ENCODE assay signal across 11 cellular contexts in the genomic region with DNA sequence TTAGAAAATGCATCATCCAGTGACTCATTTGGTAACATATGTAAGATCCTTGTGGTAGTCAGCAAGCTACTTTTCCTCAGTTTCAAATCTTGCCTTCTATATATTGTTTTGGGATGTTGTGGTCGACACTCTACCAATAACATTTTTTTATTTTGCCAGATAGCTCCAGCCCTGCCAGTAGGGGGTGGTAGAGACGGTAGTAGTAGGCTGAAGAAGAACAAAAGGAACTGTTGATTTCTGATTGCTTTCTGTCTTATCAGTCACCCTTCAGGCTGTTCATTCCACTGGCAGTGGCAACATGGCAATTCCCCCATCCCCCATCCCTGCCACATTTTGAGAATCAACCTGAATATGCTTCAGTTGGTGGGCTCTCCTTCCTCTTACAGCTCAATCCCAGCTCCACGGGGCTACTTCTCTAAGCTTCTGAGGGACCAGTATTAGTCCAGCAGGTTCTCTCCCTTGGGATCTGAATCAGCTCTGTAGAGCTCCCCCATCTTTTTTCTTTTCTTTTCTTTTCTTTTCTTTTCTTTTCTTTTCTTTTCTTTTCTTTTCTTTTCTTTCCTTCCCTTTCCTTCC.
DNase-seq lines count a peak whose midpoint lies in the region; FAIRE-seq and TF ChIP-seq lines count a peak whose summit lies in the region.
"Had no signal": no experiment of that assay in that cellular context is flagged by ENCODE, and none has a peak within 500 bp of the region (broad histone marks: within the 10 kb centered on the region; RNA-seq: fewer than 3 reads in every experiment).

No MANE protein-coding gene starts in this region.

- no peak overlapping the region for H3K4me3 ChIP-seq in GM12864 (ENCODE audit: low read depth, low read length)
- H3K4me3 ChIP-seq in HL-60 (replicated peaks; ENCODE audit: insufficient read depth, low read length), result no peak overlapping the region
- H3K4me3 ChIP-seq in SU-DHL-6 (ENCODE audit: insufficient read depth, low read length, poor library complexity, severe bottlenecking), result no peak overlapping the region
- no peak overlapping the region for H3K4me3 ChIP-seq in iPS DF 6.9 (ENCODE audit: low read length)
- H3K4me3 ChIP-seq in esophagus squamous epithelium, result no peak overlapping the region
- no peak overlapping the region for H3K4me3 ChIP-seq in vagina
- H3K4me3 ChIP-seq: skin epidermis had no signal

- TF ChIP-seq POLR2A in esophagus squamous epithelium (IDR thresholded peaks at IDR 0.05), result no peak
- TF ChIP-seq POLR2A in vagina (IDR thresholded peaks at IDR 0.05), result no peak

- no peak overlapping the region for H3K9ac ChIP-seq in SU-DHL-6 (ENCODE audit: low read length)

- H3K27me3 ChIP-seq in HL-60 (ENCODE audit: insufficient read depth, poor library complexity, severe bottlenecking), result no peaks in the 10 kb centered on the region
- no peaks in the 10 kb centered on the region for H3K27me3 ChIP-seq in SU-DHL-6 (ENCODE audit: low read length)
- H3K27me3 ChIP-seq in iPS DF 6.9 (ENCODE audit: control insufficient read depth, insufficient read depth, low read length), result no peaks in the 10 kb centered on the region
- no peaks in the 10 kb centered on the region for H3K27me3 ChIP-seq in esophagus squamous epithelium
- no peaks in the 10 kb centered on the region for H3K27me3 ChIP-seq in vagina

- no peaks in the 10 kb centered on the region for H3K9me3 ChIP-seq in SU-DHL-6 (ENCODE audit: insufficient read depth, low read length)
- no peaks in the 10 kb centered on the region for H3K9me3 ChIP-seq in iPS DF 6.9 (ENCODE audit: control insufficient read depth, insufficient read depth, low read length)
- no peaks in the 10 kb centered on the region for H3K9me3 ChIP-seq in esophagus squamous epithelium
- no peaks in the 10 kb centered on the region for H3K9me3 ChIP-seq in vagina

- WGBS in iPS DF 6.9 (ENCODE audit: insufficient coverage, insufficient read length), result no CpG with 5 or more reads among the region's 3 CpGs
- WGBS in esophagus squamous epithelium, 2 donors, result 48 to 74% methylated on average over 3 of the region's 3 CpGs

- H3F3A ChIP-seq in SU-DHL-6 (ENCODE audit: insufficient read depth), result no peaks in the 10 kb centered on the region

- H3K4me1 ChIP-seq in iPS DF 6.9 (ENCODE audit: control insufficient read depth, insufficient read depth, low read length) (no peaks in the 10 kb centered on the region), esophagus squamous epithelium (no peaks in the 10 kb centered on the region), vagina (no peaks in the 10 kb centered on the region)

- TF ChIP-seq CTCF in GM12864 (IDR thresholded peaks at IDR 0.05; ENCODE audit: low read depth, low read length, missing control alignments) (peak; percentile 62), HL-60 (IDR thresholded peaks at IDR 0.05; ENCODE audit: insufficient read depth, low read length) (peak; percentile 48), SU-DHL-6 (IDR thresholded peaks at IDR 0.05; ENCODE audit: insufficient read depth, low read length, poor library complexity, severe bottlenecking) (peak; percentile 46), esophagus squamous epithelium (IDR thresholded peaks at IDR 0.05) (peak in 3 of 6 experiments; percentile 12 to 57 (median 19)), vagina (IDR thresholded peaks at IDR 0.05) (no peak)

- no peaks in the 10 kb centered on the region for H3K79me2 ChIP-seq in SU-DHL-6 (ENCODE audit: insufficient read depth, low read length)

- intact Hi-C loops in esophagus squamous epithelium (cut with DNase I) (no loop called here), vagina (cut with DNase I) (no loop called here)

- no peaks in the 10 kb centered on the region for H3K36me3 ChIP-seq in SU-DHL-6 (ENCODE audit: low read length)
- no peaks in the 10 kb centered on the region for H3K36me3 ChIP-seq in iPS DF 6.9 (ENCODE audit: control insufficient read depth, insufficient read depth, low read length)
- H3K36me3 ChIP-seq in esophagus squamous epithelium, result no peaks in the 10 kb centered on the region
- no peaks in the 10 kb centered on the region for H3K36me3 ChIP-seq in vagina

- DNase-seq in GM12864 (ENCODE audit: low read depth) (no peak), HL-60 (ENCODE audit: low read depth in 1 of 2, low spot score in 1 of 2) (peak in 1 of 2 experiments; percentile 34), iPS DF 6.9 (ENCODE audit: low read depth, low spot score) (peak; percentile 13), esophagus squamous epithelium (lab: John Stamatoyannopoulos, UW) (no peak), vagina (ENCODE audit: extremely low spot score in 2 of 2) (no peak), frontal cortex (ENCODE audit: low spot score in 2 of 2) (no peak)
- no peak for DNase-seq in activated CD4-positive, alpha-beta T cell treated with anti-CD3 and anti-CD28 coated beads, Interleukin-2, amount 50 U/mL, for 48 hours
- DNase-seq: NCI-H2107 had no signal

- no peaks in the 10 kb centered on the region for H3K9me2 ChIP-seq in SU-DHL-6 (replicated peaks; ENCODE audit: insufficient read depth, low read length)

- H3K4me2 ChIP-seq in SU-DHL-6 (ENCODE audit: low read depth, low read length, poor library complexity, severe bottlenecking), result no peak overlapping the region

- H4K20me1 ChIP-seq in SU-DHL-6 (ENCODE audit: low read depth, low read length), result no peaks in the 10 kb centered on the region

- H2AFZ ChIP-seq in SU-DHL-6 (ENCODE audit: low read depth, low read length, severe bottlenecking), result no peak overlapping the region

- FAIRE-seq in frontal cortex (lab: Jason Lieb, UNC), result no peak
- FAIRE-seq: GM18507 had no signal

- H3K27ac ChIP-seq in HL-60 (replicated peaks) (no peak overlapping the region), SU-DHL-6 (ENCODE audit: low read depth, low read length) (no peak overlapping the region), iPS DF 6.9 (ENCODE audit: low read length) (no peak overlapping the region), esophagus squamous epithelium (no peak overlapping the region), vagina (no peak overlapping the region)
- H3K27ac ChIP-seq: skin epidermis had no signal

Comparison
In these comparisons a context has a peak if more than half of its experiments do, and no peak if none do; other contexts are left out.
1. CTCF ChIP-seq: peak in GM12864 (single experiment), HL-60 (single experiment) and SU-DHL-6 (single experiment); none in vagina (0 of 3).